In the genomic region with DNA sequence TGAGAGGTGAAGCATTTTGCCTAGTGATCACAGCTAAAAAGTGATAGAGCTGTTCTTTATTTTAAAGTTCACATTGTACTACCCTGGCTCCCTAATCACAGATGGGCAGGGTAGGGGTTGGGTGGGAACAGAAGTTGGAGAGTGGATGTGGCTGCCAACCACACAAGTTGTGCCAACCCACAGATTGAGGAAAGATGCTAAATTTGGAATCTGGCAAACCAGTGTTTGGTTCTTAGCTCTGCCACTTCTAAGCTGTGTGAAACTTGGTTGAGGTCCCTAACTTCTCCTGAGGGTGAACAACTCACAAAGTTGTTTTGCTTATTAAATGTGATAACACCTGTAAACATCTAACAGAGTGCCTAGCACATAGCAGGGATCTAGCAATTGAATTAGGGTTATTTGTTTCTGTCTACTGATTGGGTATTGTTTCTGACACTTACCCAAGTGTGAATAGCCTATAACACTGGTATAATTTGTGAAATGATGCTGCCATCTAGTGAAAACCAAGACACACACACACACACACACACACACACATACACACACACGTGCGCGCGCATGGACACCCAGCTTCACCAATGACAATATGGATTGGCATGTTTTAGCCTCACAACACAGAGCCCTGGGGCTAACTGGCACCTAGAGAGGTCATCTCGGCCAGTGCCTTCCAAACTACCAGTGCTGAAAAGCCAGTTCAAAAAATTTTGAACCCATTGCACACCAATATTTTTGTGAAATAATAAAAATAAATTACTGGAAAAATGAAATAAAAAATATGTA, we compare ENCODE assay signal across 8 cellular contexts. TPM values are rescaled to one million over a fixed set of nuclear protein-coding genes. Genes with fewer than 3 reads are reported as not detected.
DNase-seq lines count a peak whose midpoint lies in the region; ATAC-seq, FAIRE-seq and TF ChIP-seq lines count a peak whose summit lies in the region.

No MANE protein-coding gene starts in this region.

- no peak for ATAC-seq in GM21367 (IDR thresholded peaks at IDR 0.05; ENCODE audit: unreplicated experiment)

- in situ Hi-C loops in GM23248 (cut with MboI): no loop called here

- H3K9me3 ChIP-seq in GM23248 (ENCODE audit: low read depth): no peaks in the 10 kb centered on the region
- H3K9me3 ChIP-seq in PC-9 (ENCODE audit: insufficient read depth, low read depth): no peaks in the 10 kb centered on the region; the same call in 1 of the 2 replicates

- H3K27ac ChIP-seq in GM23248 (no peak overlapping the region), PC-9 (no peak overlapping the region)

- peak; percentile 48 for TF ChIP-seq CTCF in D721Med (IDR thresholded peaks at IDR 0.05; ENCODE audit: insufficient read depth, missing control alignments)
- no peak for TF ChIP-seq CTCF in PC-9 (conservative IDR thresholded peaks at IDR 0.05)

- H3K27me3 ChIP-seq in GM23248 (replicated peaks; ENCODE audit: insufficient read depth) (peaks cover 8% of the 10 kb centered on the region), PC-9 (ENCODE audit: insufficient read depth, low read depth) (no peaks in the 10 kb centered on the region)

- H3K4me1 ChIP-seq in GM23248 (ENCODE audit: insufficient read depth) (no peaks in the 10 kb centered on the region), PC-9 (replicated peaks; ENCODE audit: insufficient read depth) (no peaks in the 10 kb centered on the region)

- no peak for TF ChIP-seq POLR2A in erythroblast (IDR thresholded peaks at IDR 0.05; ENCODE audit: low read length)

- intact Hi-C loops in PC-9 (cut with micrococcal nuclease; ENCODE audit: unreplicated experiment): no loop called here

- H3K4me3 ChIP-seq in GM23248 (no peak overlapping the region), PC-9 (no peak overlapping the region)

- no peak overlapping the region for H3K9ac ChIP-seq in GM23248

- POLR2A ChIA-PET in PC-9 (lab: Charles Lee; ENCODE audit: unreplicated experiment): no interaction called here

- FAIRE-seq in D721Med (lab: Jason Lieb, UNC): no peak

- BruUV-seq in PC-9 (replicated peaks; lab: Mats Ljungman, UMichigan): no TSS peak

- H2AFZ ChIP-seq in GM23248: no peak overlapping the region
- no peak overlapping the region for H2AFZ ChIP-seq in PC-9

- H3F3A ChIP-seq in GM23248 (ENCODE audit: insufficient read depth) (no peaks in the 10 kb centered on the region), PC-9 (ENCODE audit: insufficient read depth, low read depth) (no peaks in the 10 kb centered on the region)

- H3K9me2 ChIP-seq in GM23248 (ENCODE audit: insufficient read depth) (no peaks in the 10 kb centered on the region), PC-9 (ENCODE audit: insufficient read depth) (no peaks in the 10 kb centered on the region; the same call in 1 of the 2 replicates)

- DNase-seq in D721Med (ENCODE audit: insufficient read length, low spot score) (no peak), GM23248 (peak; percentile 24), PC-9 (peak; percentile 17 to 55), erythroblast (lab: John Stamatoyannopoulos, UW) (peak; percentile 49 to 55), NCI-H774 (lab: John Stamatoyannopoulos, UW) (no peak), NCI-H1092 (lab: John Stamatoyannopoulos, UW) (no peak)
- peak; percentile 19 for DNase-seq in stimulated activated CD4-positive, alpha-beta T cell treated with anti-CD3 and anti-CD28 coated beads, Interleukin-4, amount 100 ng/mL, for 1 hour

- H3K79me2 ChIP-seq in GM23248 (ENCODE audit: insufficient read depth) (no peaks in the 10 kb centered on the region), PC-9 (ENCODE audit: low read depth) (no peaks in the 10 kb centered on the region)

- CTCF ChIA-PET in PC-9 (lab: Charles Lee): interaction anchor here (0.6 to 1.0 kb wide), 4 partner anchors 74 to 172 kb away, joined by 3 to 6 read pairs (median 4); no protein-coding TSS in a partner anchor

- no peaks in the 10 kb centered on the region for H4K20me1 ChIP-seq in GM23248 (ENCODE audit: insufficient read depth)
- H4K20me1 ChIP-seq in PC-9 (ENCODE audit: insufficient read depth): no peaks in the 10 kb centered on the region

- H3K36me3 ChIP-seq in GM23248 (ENCODE audit: low read depth): no peaks in the 10 kb centered on the region
- H3K36me3 ChIP-seq in PC-9 (ENCODE audit: low read depth): no peaks in the 10 kb centered on the region

- H3K4me2 ChIP-seq in GM23248 (ENCODE audit: unreplicated experiment) (no peak overlapping the region), PC-9 (no peak overlapping the region)

- 66 to 68% methylated on average over 5 of the region's 5 CpGs for WGBS in GM23248 (ENCODE audit: low coverage in 1 of 2, low lambda C conversion rate in 2 of 2, missing lambda C conversion rate in 2 of 2), 2 experiments

RNA-seq across cellular contexts. Expression of a gene that starts 25.3 kb away (rescaled TPM):
- not detected in 2 replicates for total RNA-seq in GM23248 (2014; rRNA removed; shearing (Covaris generic))
- polyA plus RNA-seq in GM23248 (2016; fragmentation: Nextera tagmentation; extraction: Ambion mirVana): not detected in 2 replicates
- total RNA-seq in PC-9 (2021): not detected in 2 replicates

Comparison
In these comparisons a context has a peak if more than half of its experiments do, and no peak if none do; other contexts are left out.
1. DNase-seq: peak in GM23248 (single experiment), PC-9 (2 of 2), erythroblast (2 of 2) and stimulated activated CD4-positive, alpha-beta T cell treated with anti-CD3 and anti-CD28 coated beads, Interleukin-4, amount 100 ng/mL, for 1 hour (single experiment); none in D721Med (single experiment), NCI-H774 (single experiment) and NCI-H1092 (single experiment).